ENCODE assay signal across 1 cellular context in genomic region chr17:81393684-81394376, GRCh38.
TF ChIP-seq lines count a peak whose summit lies in the region.

No MANE protein-coding gene starts in this region.

TF ChIP-seq in K562, 482 proteins besides CTCF, POLR2A, EP300 and RAD21 (continued from another document and continues in another):
- TF ChIP-seq, protein P1, sequence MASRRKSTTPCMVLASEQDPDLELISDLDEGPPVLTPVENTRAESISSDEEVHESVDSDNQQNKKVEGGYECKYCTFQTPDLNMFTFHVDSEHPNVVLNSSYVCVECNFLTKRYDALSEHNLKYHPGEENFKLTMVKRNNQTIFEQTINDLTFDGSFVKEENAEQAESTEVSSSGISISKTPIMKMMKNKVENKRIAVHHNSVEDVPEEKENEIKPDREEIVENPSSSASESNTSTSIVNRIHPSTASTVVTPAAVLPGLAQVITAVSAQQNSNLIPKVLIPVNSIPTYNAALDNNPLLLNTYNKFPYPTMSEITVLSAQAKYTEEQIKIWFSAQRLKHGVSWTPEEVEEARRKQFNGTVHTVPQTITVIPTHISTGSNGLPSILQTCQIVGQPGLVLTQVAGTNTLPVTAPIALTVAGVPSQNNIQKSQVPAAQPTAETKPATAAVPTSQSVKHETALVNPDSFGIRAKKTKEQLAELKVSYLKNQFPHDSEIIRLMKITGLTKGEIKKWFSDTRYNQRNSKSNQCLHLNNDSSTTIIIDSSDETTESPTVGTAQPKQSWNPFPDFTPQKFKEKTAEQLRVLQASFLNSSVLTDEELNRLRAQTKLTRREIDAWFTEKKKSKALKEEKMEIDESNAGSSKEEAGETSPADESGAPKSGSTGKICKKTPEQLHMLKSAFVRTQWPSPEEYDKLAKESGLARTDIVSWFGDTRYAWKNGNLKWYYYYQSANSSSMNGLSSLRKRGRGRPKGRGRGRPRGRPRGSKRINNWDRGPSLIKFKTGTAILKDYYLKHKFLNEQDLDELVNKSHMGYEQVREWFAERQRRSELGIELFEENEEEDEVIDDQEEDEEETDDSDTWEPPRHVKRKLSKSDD (conservative IDR thresholded peaks at IDR 0.05; ENCODE audit: low read length), result no peak
- TF ChIP-seq ADNP (tag; IDR thresholded peaks at IDR 0.05), result no peak
- TF ChIP-seq RBBP5 (IDR thresholded peaks at IDR 0.05; ENCODE audit: borderline replicate concordance, insufficient read depth, low read length, poor library complexity, severe bottlenecking), result peak; percentile 56
- no peak for TF ChIP-seq ZC3H8 (IDR thresholded peaks at IDR 0.05)
- no peak for TF ChIP-seq ZNF76 (CRISPR knock-in tag; IDR thresholded peaks at IDR 0.05; ENCODE audit: borderline replicate concordance)
- TF ChIP-seq KAT7 (CRISPR knock-in tag; IDR thresholded peaks at IDR 0.05; ENCODE audit: borderline replicate concordance), result peak; percentile 71; the same call in 1 of the 2 replicates
- TF ChIP-seq FIP1L1 (IDR thresholded peaks at IDR 0.05; ENCODE audit: low read depth, low read length, poor library complexity, severe bottlenecking), result peak; percentile 79
- TF ChIP-seq ZNF696 (CRISPR knock-in tag; conservative IDR thresholded peaks at IDR 0.05), result no peak
- TF ChIP-seq NKRF (IDR thresholded peaks at IDR 0.05; ENCODE audit: borderline replicate concordance), result no peak
- TF ChIP-seq SIN3B (IDR thresholded peaks at IDR 0.05; ENCODE audit: low read depth), result peak; percentile 38; the same call in 1 of the 2 replicates
- peak; percentile 99 for TF ChIP-seq FOXP4 (CRISPR knock-in tag; IDR thresholded peaks at IDR 0.05; ENCODE audit: borderline replicate concordance)
- TF ChIP-seq CBFB (CRISPR knock-in tag; IDR thresholded peaks at IDR 0.05), result no peak; the same call in 1 of the 2 replicates
- TF ChIP-seq ZBTB33 (CRISPR knock-in tag; IDR thresholded peaks at IDR 0.05), result peak; percentile 89
- no peak for TF ChIP-seq ETV5 (CRISPR knock-in tag; IDR thresholded peaks at IDR 0.05; ENCODE audit: low read depth)
- TF ChIP-seq ELF2 (CRISPR knock-in tag; IDR thresholded peaks at IDR 0.05), result no peak
- TF ChIP-seq, protein P2, sequence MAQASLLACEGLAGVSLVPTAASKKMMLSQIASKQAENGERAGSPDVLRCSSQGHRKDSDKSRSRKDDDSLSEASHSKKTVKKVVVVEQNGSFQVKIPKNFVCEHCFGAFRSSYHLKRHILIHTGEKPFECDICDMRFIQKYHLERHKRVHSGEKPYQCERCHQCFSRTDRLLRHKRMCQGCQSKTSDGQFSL (CRISPR knock-in tag; IDR thresholded peaks at IDR 0.05), result no peak
- TF ChIP-seq, protein P2 (tag; IDR thresholded peaks at IDR 0.05), result no peak
- peak; percentile 92 for TF ChIP-seq ESRRA (IDR thresholded peaks at IDR 0.05; ENCODE audit: borderline replicate concordance, low read depth)
- TF ChIP-seq ZNF75A (CRISPR knock-in tag; IDR thresholded peaks at IDR 0.05), result no peak
- TF ChIP-seq NFYB (IDR thresholded peaks at IDR 0.05; ENCODE audit: extremely low read depth, insufficient read length), result peak; percentile 86
- TF ChIP-seq DIDO1 (tag; IDR thresholded peaks at IDR 0.05; ENCODE audit: low read depth), result no peak
- TF ChIP-seq ARID1B (IDR thresholded peaks at IDR 0.05), result peak; percentile 74
- TF ChIP-seq ZFP1 (CRISPR knock-in tag; IDR thresholded peaks at IDR 0.05), result 0 out of 2 replicates have a peak, but pooled peaks have one; percentile 30
- TF ChIP-seq HMG20B (CRISPR knock-in tag; IDR thresholded peaks at IDR 0.05), result no peak
- no peak for TF ChIP-seq NR2C2 (CRISPR knock-in tag; IDR thresholded peaks at IDR 0.05)
- peak; percentile 50; the same call in 1 of the 2 replicates for TF ChIP-seq NR2C2 (tag; IDR thresholded peaks at IDR 0.05)
- no peak for TF ChIP-seq RHOXF2B (CRISPR knock-in tag; conservative IDR thresholded peaks at IDR 0.05)
- no peak for TF ChIP-seq ZBTB1 (CRISPR knock-in tag; IDR thresholded peaks at IDR 0.05; ENCODE audit: borderline replicate concordance, low read depth)
- TF ChIP-seq NR2F6 (CRISPR knock-in tag; IDR thresholded peaks at IDR 0.05), result no peak
- TF ChIP-seq BCL6 (CRISPR knock-in tag; IDR thresholded peaks at IDR 0.05), result no peak
- TF ChIP-seq, protein P3, sequence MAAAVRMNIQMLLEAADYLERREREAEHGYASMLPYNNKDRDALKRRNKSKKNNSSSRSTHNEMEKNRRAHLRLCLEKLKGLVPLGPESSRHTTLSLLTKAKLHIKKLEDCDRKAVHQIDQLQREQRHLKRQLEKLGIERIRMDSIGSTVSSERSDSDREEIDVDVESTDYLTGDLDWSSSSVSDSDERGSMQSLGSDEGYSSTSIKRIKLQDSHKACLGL (CRISPR knock-in tag; IDR thresholded peaks at IDR 0.05; ENCODE audit: borderline replicate concordance, poor library complexity, severe bottlenecking), result no peak
- TF ChIP-seq ZNF57 (CRISPR knock-in tag; IDR thresholded peaks at IDR 0.05), result no peak
- peak; percentile 89 for TF ChIP-seq ATF7 (IDR thresholded peaks at IDR 0.05)
- no peak for TF ChIP-seq ZNF699 (CRISPR knock-in tag; IDR thresholded peaks at IDR 0.05; ENCODE audit: insufficient replicate concordance)
- no peak for TF ChIP-seq KLF1 (tag; IDR thresholded peaks at IDR 0.05)
- TF ChIP-seq NCOA1 (IDR thresholded peaks at IDR 0.05; ENCODE audit: low read depth), result peak; percentile 68
- no peak for TF ChIP-seq MYNN (IDR thresholded peaks at IDR 0.05)
- no peak for TF ChIP-seq MYNN (CRISPR knock-in tag; IDR thresholded peaks at IDR 0.05)
- TF ChIP-seq, protein P4, sequence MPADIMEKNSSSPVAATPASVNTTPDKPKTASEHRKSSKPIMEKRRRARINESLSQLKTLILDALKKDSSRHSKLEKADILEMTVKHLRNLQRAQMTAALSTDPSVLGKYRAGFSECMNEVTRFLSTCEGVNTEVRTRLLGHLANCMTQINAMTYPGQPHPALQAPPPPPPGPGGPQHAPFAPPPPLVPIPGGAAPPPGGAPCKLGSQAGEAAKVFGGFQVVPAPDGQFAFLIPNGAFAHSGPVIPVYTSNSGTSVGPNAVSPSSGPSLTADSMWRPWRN (IDR thresholded peaks at IDR 0.05; ENCODE audit: low read depth), result peak; percentile 80
- TF ChIP-seq, protein P5, sequence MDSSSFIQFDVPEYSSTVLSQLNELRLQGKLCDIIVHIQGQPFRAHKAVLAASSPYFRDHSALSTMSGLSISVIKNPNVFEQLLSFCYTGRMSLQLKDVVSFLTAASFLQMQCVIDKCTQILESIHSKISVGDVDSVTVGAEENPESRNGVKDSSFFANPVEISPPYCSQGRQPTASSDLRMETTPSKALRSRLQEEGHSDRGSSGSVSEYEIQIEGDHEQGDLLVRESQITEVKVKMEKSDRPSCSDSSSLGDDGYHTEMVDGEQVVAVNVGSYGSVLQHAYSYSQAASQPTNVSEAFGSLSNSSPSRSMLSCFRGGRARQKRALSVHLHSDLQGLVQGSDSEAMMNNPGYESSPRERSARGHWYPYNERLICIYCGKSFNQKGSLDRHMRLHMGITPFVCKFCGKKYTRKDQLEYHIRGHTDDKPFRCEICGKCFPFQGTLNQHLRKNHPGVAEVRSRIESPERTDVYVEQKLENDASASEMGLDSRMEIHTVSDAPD (CRISPR knock-in tag; IDR thresholded peaks at IDR 0.05), result no peak
- no peak for TF ChIP-seq STAT5B (CRISPR knock-in tag; IDR thresholded peaks at IDR 0.05)
- peak; percentile 93 for TF ChIP-seq HDAC2 (IDR thresholded peaks at IDR 0.05)
- no peak for TF ChIP-seq KAT8 (IDR thresholded peaks at IDR 0.05; ENCODE audit: low read depth)
- TF ChIP-seq KLF16 (IDR thresholded peaks at IDR 0.05), result no peak
- no peak for TF ChIP-seq KLF13 (tag; IDR thresholded peaks at IDR 0.05; ENCODE audit: borderline replicate concordance, low read depth)
- peak; percentile 89; the same call in 1 of the 2 replicates for TF ChIP-seq RNF2 (IDR thresholded peaks at IDR 0.05)
- peak in 1 of 2 experiments; percentile 59; a peak in 1 of 4 replicates for TF ChIP-seq BCLAF1 (IDR thresholded peaks at IDR 0.05; ENCODE audit: borderline replicate concordance in 1 of 2, control insufficient read depth in 1 of 2, low read depth in 2 of 2, low read length in 1 of 2)
- no peak for TF ChIP-seq SREBF2 (CRISPR knock-in tag; IDR thresholded peaks at IDR 0.05)
- TF ChIP-seq MAZ (CRISPR knock-in tag; conservative IDR thresholded peaks at IDR 0.05 in 1 of 2, IDR thresholded peaks at IDR 0.05 in 1 of 2), result peak; percentile 69 to 83
- TF ChIP-seq ESRRB (CRISPR knock-in tag; IDR thresholded peaks at IDR 0.05; ENCODE audit: borderline replicate concordance), result no peak
- no peak for TF ChIP-seq ZNF143 (CRISPR knock-in tag; IDR thresholded peaks at IDR 0.05)
- TF ChIP-seq NFXL1 (CRISPR knock-in tag; IDR thresholded peaks at IDR 0.05), result no peak
